Comparison of ENCODE assay signal across 8 cellular contexts in genomic region chr22:19718255-19719054, GRCh38. TPM values are rescaled to one million over a fixed set of nuclear protein-coding genes. Genes with fewer than 3 reads are reported as not detected.
DNase-seq lines count a peak whose midpoint lies in the region; ATAC-seq and TF ChIP-seq lines count a peak whose summit lies in the region.

No MANE protein-coding gene starts in this region.

- no peaks in the 10 kb centered on the region for H3F3A ChIP-seq in SK-N-SH (replicated peaks; ENCODE audit: insufficient read depth)

- H3K36me3 ChIP-seq in SK-N-SH (replicated peaks in 1 of 2; ENCODE audit: control insufficient read depth in 1 of 2, insufficient read depth in 2 of 2, low read length in 1 of 2) = peaks cover 0 to 5% of the 10 kb centered on the region in 2 experiments
- peaks cover 0 to 14% of the 10 kb centered on the region in 2 donors for H3K36me3 ChIP-seq in stomach smooth muscle (ENCODE audit: control insufficient read depth in 2 of 2, insufficient read depth in 2 of 2, low read length in 2 of 2)

- DNase-seq in SK-N-SH = no peak
- DNase-seq in DMS79 (lab: John Stamatoyannopoulos, UW) = no peak
- no peak for DNase-seq in DMS153 treated with DMSO at 0.1 percent for 48 hours (lab: John Stamatoyannopoulos, UW; ENCODE audit: unreplicated experiment)
- no peak for DNase-seq in OCI-M2 (lab: John Stamatoyannopoulos, UW; ENCODE audit: unreplicated experiment)

- peak overlapping the region; percentile 43; the same call in 1 of the 2 replicates for H3K9ac ChIP-seq in SK-N-SH
- peak overlapping the region; percentile 36 to 63 for H3K9ac ChIP-seq in stomach smooth muscle (ENCODE audit: low read length in 2 of 2)

- TF ChIP-seq CTCF in SK-N-SH (IDR thresholded peaks at IDR 0.05) (no peak; the same call in 1 of the 2 replicates), VCaP (conservative IDR thresholded peaks at IDR 0.05) (peak; percentile 76)

- H3K27ac ChIP-seq in SK-N-SH (ENCODE audit: low read depth in 2 of 2, low read length in 1 of 2) (peak overlapping the region in 1 of 2 experiments; percentile 56; a peak in 1 of 4 replicates), VCaP (peak overlapping the region; percentile 78), stomach smooth muscle (ENCODE audit: low read length) (no peak overlapping the region)

- H3K4me1 ChIP-seq in SK-N-SH (ENCODE audit: control insufficient read depth in 1 of 2, insufficient read depth in 2 of 2, low read depth in 1 of 2, low read length in 1 of 2) (peaks cover 0 to 39% of the 10 kb centered on the region in 2 experiments; a peak in 1 of 4 replicates), stomach smooth muscle (ENCODE audit: control insufficient read depth, insufficient read depth, low read length) (peaks cover 41% of the 10 kb centered on the region)

- H3K4me3 ChIP-seq in SK-N-SH (ENCODE audit: low read depth in 2 of 2, low read length in 1 of 2) (peak overlapping the region; percentile 62 to 67), iPS-11a (ENCODE audit: low read depth, low read length) (peak overlapping the region; percentile 24), stomach smooth muscle (ENCODE audit: low read length in 2 of 2) (peak overlapping the region; percentile 70 to 79)

- TF ChIP-seq RAD21 in SK-N-SH (IDR thresholded peaks at IDR 0.05; ENCODE audit: low read length) = no peak

- POLR2A ChIA-PET in SK-N-SH (lab: Yijun Ruan, JAX) = no interaction called here

- peak overlapping the region; percentile 81 for H3K4me2 ChIP-seq in SK-N-SH

- CTCF ChIA-PET in SK-N-SH (lab: Yijun Ruan, JAX) = interaction anchor here (0.6 to 3.9 kb wide), 13 partner anchors 12 to 215 kb away, joined by 3 to 24 read pairs (median 4); no protein-coding TSS in a partner anchor

- no peaks in the 10 kb centered on the region for H4K20me1 ChIP-seq in SK-N-SH (ENCODE audit: insufficient read depth)

- H3K9me2 ChIP-seq in SK-N-SH = no peaks in the 10 kb centered on the region

- no peak for TF ChIP-seq EP300 in SK-N-SH (IDR thresholded peaks at IDR 0.05; ENCODE audit: borderline replicate concordance in 1 of 2, low read depth in 1 of 2, low read length in 1 of 2)

- peak overlapping the region; percentile 76; the same call in 1 of the 2 replicates for H2AFZ ChIP-seq in SK-N-SH (ENCODE audit: low read depth)

- no peaks in the 10 kb centered on the region for H3K79me2 ChIP-seq in SK-N-SH (ENCODE audit: insufficient read depth)

- no peak; the same call in 2 of the 3 replicates for ATAC-seq in SK-N-SH treated with all-trans-retinoic acid at 6 μM for 48 hours

- H3K9me3 ChIP-seq in SK-N-SH (no peaks in the 10 kb centered on the region), stomach smooth muscle (ENCODE audit: control insufficient read depth in 2 of 2, low read length in 2 of 2) (no peaks in the 10 kb centered on the region)

- H3K27me3 ChIP-seq in SK-N-SH (ENCODE audit: insufficient read depth) (no peaks in the 10 kb centered on the region), stomach smooth muscle (ENCODE audit: control insufficient read depth in 1 of 2, insufficient read depth in 2 of 2, low read length in 2 of 2) (peaks cover 5 to 15% of the 10 kb centered on the region in 2 donors)

- 52% methylated on average over 31 of the region's 105 CpGs for WGBS in SK-N-SH (ENCODE audit: low lambda C conversion rate)

TF ChIP-seq in SK-N-SH, 30 proteins besides CTCF, POLR2A, EP300 and RAD21 (continues in another document):
- TF ChIP-seq FOXJ3 (CRISPR knock-in tag; IDR thresholded peaks at IDR 0.05) (no peak), EZH2phosphoT487 (IDR thresholded peaks at IDR 0.05; ENCODE audit: borderline replicate concordance, low read depth) (no peak), FOSL2 (IDR thresholded peaks at IDR 0.05; ENCODE audit: borderline replicate concordance, low read depth) (no peak), USF1 (IDR thresholded peaks at IDR 0.05; ENCODE audit: borderline replicate concordance, low read depth) (no peak), RXRA (IDR thresholded peaks at IDR 0.05; ENCODE audit: borderline replicate concordance, low read depth) (no peak), USF2 (IDR thresholded peaks at IDR 0.05; ENCODE audit: borderline replicate concordance, low read depth, low read length) (no peak)

TF ChIP-seq in SK-N-SH treated with all-trans-retinoic acid at 6 μM for 48 hours, 23 proteins besides CTCF, POLR2A, EP300 and RAD21:
- TF ChIP-seq BACH2 (CRISPR knock-in tag; IDR thresholded peaks at IDR 0.05; ENCODE audit: borderline replicate concordance) (no peak), TOX (CRISPR knock-in tag; IDR thresholded peaks at IDR 0.05; ENCODE audit: borderline replicate concordance) (no peak)
TF ChIP-seq in SK-N-SH treated with all-trans-retinoic acid at 6 μM for 48 hours: peak in this region for 0.

RNA-seq across cellular contexts. Expression of gene SEPTIN5, which starts 4.2 kb away (rescaled TPM):
- polyA plus RNA-seq in SK-N-SH (2012; rRNA removed) = 10.4 and 14.0 TPM in 2 replicates
- 6.1 and 11.1 TPM in 2 replicates for polyA plus RNA-seq in SK-N-SH (2012; cell fraction: cytosol; rRNA removed)
- polyA plus RNA-seq in SK-N-SH (2012; cell fraction: nucleus; rRNA removed) = 34.8 and 52.6 TPM in 2 replicates

RNA-seq across cellular contexts. Expression of gene GP1BB, which starts 4.9 kb away (rescaled TPM):
- 0.49 and 1.5 TPM in 2 replicates for polyA plus RNA-seq in SK-N-SH (2012; rRNA removed)
- 0.49 and 0.85 TPM in 2 replicates for polyA plus RNA-seq in SK-N-SH (2012; cell fraction: cytosol; rRNA removed)
- polyA plus RNA-seq in SK-N-SH (2012; cell fraction: nucleus; rRNA removed) = 7.2 and 43.4 TPM in 2 replicates

RNA-seq across cellular contexts. Expression of gene TBX1, which starts 42.1 kb away (rescaled TPM):
- not detected in 2 replicates for polyA plus RNA-seq in SK-N-SH (2012; rRNA removed)
- polyA plus RNA-seq in SK-N-SH (2012; cell fraction: cytosol; rRNA removed) = 0.07 TPM in 1 of 2 replicates, not detected in the other
- polyA plus RNA-seq in SK-N-SH (2012; cell fraction: nucleus; rRNA removed) = 0.29 and 0.41 TPM in 2 replicates

Comparison
In these comparisons a context has a peak if more than half of its experiments do, and no peak if none do; other contexts are left out.
1. H3K4me3 ChIP-seq: peak in every context shown above with its lines; median percentile 74 in stomach smooth muscle; 64 in SK-N-SH; 24 in iPS-11a.